In genomic region chr19:46815833-46816627, GRCh38 we compare ENCODE assay signal across 13 cellular contexts.
"Had no signal": no experiment of that assay in that cellular context is flagged by ENCODE, and none has a peak within 500 bp of the region (broad histone marks: within the 10 kb centered on the region; RNA-seq: fewer than 3 reads in every experiment).

No MANE protein-coding gene starts in this region.

- H3K36me3 ChIP-seq: lower lobe of right lung, upper lobe of left lung had no signal

- H3K27ac ChIP-seq: lower lobe of right lung, psoas muscle, upper lobe of left lung had no signal

- H3K4me3 ChIP-seq: lower lobe of right lung, psoas muscle, upper lobe of left lung had no signal

- H3K9me3 ChIP-seq: lower lobe of right lung, psoas muscle, upper lobe of left lung had no signal

- H3K27me3 ChIP-seq: upper lobe of left lung had no signal

- H3K4me1 ChIP-seq: psoas muscle had no signal

- DNase-seq: activated CD4-positive, alpha-beta T cell treated with anti-CD3 and anti-CD28 coated beads for 1 hour; activated CD4-positive, alpha-beta T cell treated with anti-CD3 and anti-CD28 coated beads, Interleukin-2, amount 50 U/mL, for 4 hours; activated naive CD4-positive, alpha-beta T cell treated with anti-CD3 and anti-CD28 coated beads, Interleukin-2, amount 10 ng/mL, durations not matched to agents 7 days and 5 days; activated T-cell treated with anti-CD3 and anti-CD28 coated beads for 4 hours; amniotic stem cell; left colon; lower lobe of right lung; psoas muscle had no signal

- ATAC-seq: activated T-helper 17 cell treated with anti-CD3 and anti-CD28 coated beads, Interleukin-2, amount 50 U/mL, for 72 hours; left colon; lower lobe of right lung; psoas muscle; sciatic nerve had no signal

- FAIRE-seq: endometrium, islet of Langerhans had no signal
